In genomic region chr12:14995583-14996425, GRCh38 we compare ENCODE assay signal across 8 cellular contexts. TPM values are rescaled to one million over a fixed set of nuclear protein-coding genes. Genes with fewer than 3 reads are reported as not detected.
DNase-seq lines count a peak whose midpoint lies in the region; FAIRE-seq and TF ChIP-seq lines count a peak whose summit lies in the region.

No MANE protein-coding gene starts in this region.

- no peaks in the 10 kb centered on the region for H3K9me2 ChIP-seq in GM23248 (ENCODE audit: insufficient read depth)

- no peaks in the 10 kb centered on the region for H3K36me3 Mint-ChIP-seq in CD14-positive monocyte
- no peaks in the 10 kb centered on the region for H3K36me3 Mint-ChIP-seq in type B pancreatic cell

- H3K9ac ChIP-seq in GM23248, result no peak overlapping the region

- H3K4me2 ChIP-seq in GM23248 (ENCODE audit: unreplicated experiment), result no peak overlapping the region

- peaks cover 0 to 5% (median 0%) of the 10 kb centered on the region in 7 donors for H3K9me3 Mint-ChIP-seq in CD14-positive monocyte
- H3K9me3 Mint-ChIP-seq in type B pancreatic cell, result no peaks in the 10 kb centered on the region

- no peaks in the 10 kb centered on the region for H4K20me1 ChIP-seq in GM23248 (ENCODE audit: insufficient read depth)

- H3K4me3 ChIP-seq in GM23248 (no peak overlapping the region), astrocyte of the cerebellum (ENCODE audit: low read depth, low read length) (no peak overlapping the region)

- TF ChIP-seq CTCF in CD14-positive monocyte (IDR thresholded peaks at IDR 0.05) (peak; percentile 80), astrocyte of the cerebellum (IDR thresholded peaks at IDR 0.05; ENCODE audit: low read depth, low read length, missing control alignments) (peak; percentile 23), type B pancreatic cell (conservative IDR thresholded peaks at IDR 0.05) (peak; percentile 89)

- no peaks in the 10 kb centered on the region for H3K4me1 ChIP-seq in GM23248 (ENCODE audit: insufficient read depth)

- H3K9me3 ChIP-seq in GM23248 (ENCODE audit: low read depth), result no peaks in the 10 kb centered on the region

- no peak for DNase-seq in CD14-positive monocyte (ENCODE audit: low spot score)
- peak; percentile 74 for DNase-seq in GM23248
- peak; percentile 11 for DNase-seq in NCI-H226
- peak; percentile 67 for DNase-seq in astrocyte of the cerebellum (ENCODE audit: low read depth)
- no peak for DNase-seq in type B pancreatic cell (ENCODE audit: extremely low spot score, unreplicated experiment)
- no peak for DNase-seq in iPS-NIHi7 (ENCODE audit: extremely low spot score)
- no peak for DNase-seq in stimulated activated CD4-positive, alpha-beta T cell treated with anti-CD3 and anti-CD28 coated beads, Interleukin-12 subunit alpha, Interleukin-12 subunit beta, amount 100 ng/mL, for 4 hours

- 74 to 85% methylated on average over 3 of the region's 3 CpGs for WGBS in GM23248 (ENCODE audit: low coverage in 1 of 2, low lambda C conversion rate in 2 of 2, missing lambda C conversion rate in 2 of 2), 2 experiments

- intact Hi-C loops in CD14-positive monocyte (cut with micrococcal nuclease), result loop anchor here (5.0 kb wide), 2 partner anchors 34 to 149 kb away; partner anchors contain the start of gene ARHGDIB (in 1 of the 2)

- H3K27me3 Mint-ChIP-seq in CD14-positive monocyte (ENCODE audit: low read depth in 3 of 3) (peaks cover 1 to 4% (median 3%) of the 10 kb centered on the region in 3 donors), type B pancreatic cell (peaks cover 11% of the 10 kb centered on the region)

- H3K4me1 Mint-ChIP-seq in CD14-positive monocyte, result peaks cover 27% of the 10 kb centered on the region
- H3K4me1 Mint-ChIP-seq in type B pancreatic cell (ENCODE audit: unreplicated experiment), result peaks cover 5% of the 10 kb centered on the region

- H3K27ac Mint-ChIP-seq in CD14-positive monocyte (peak overlapping the region in 3 of 7 donors; percentile 33 to 70 (median 38)), type B pancreatic cell (peak overlapping the region; percentile 0)

- in situ Hi-C loops in GM23248 (cut with MboI) (loop anchor here (5.0 kb wide), 1 partner anchor 154 kb away; the partner anchor contains the start of gene ART4), astrocyte of the cerebellum (cut with HindIII; ENCODE audit: low sequenced_read_pairs) (no loop called here)

- FAIRE-seq in islet of Langerhans (lab: Jason Lieb, UNC), result peak; percentile 100

- no peaks in the 10 kb centered on the region for H3K36me3 ChIP-seq in GM23248 (ENCODE audit: low read depth)

- H3K4me3 Mint-ChIP-seq in CD14-positive monocyte, result no peak overlapping the region
- no peak overlapping the region for H3K4me3 Mint-ChIP-seq in type B pancreatic cell

- no peak overlapping the region for H2AFZ ChIP-seq in GM23248

- H3K27me3 ChIP-seq in GM23248 (replicated peaks; ENCODE audit: insufficient read depth), result no peaks in the 10 kb centered on the region

- no peaks in the 10 kb centered on the region for H3F3A ChIP-seq in GM23248 (ENCODE audit: insufficient read depth)

- no peaks in the 10 kb centered on the region for H3K79me2 ChIP-seq in GM23248 (ENCODE audit: insufficient read depth)

- no peak overlapping the region for H3K27ac ChIP-seq in GM23248

RNA-seq across cellular contexts. Expression of gene PDE6H, which starts 23.0 kb away (rescaled TPM):
- polyA plus RNA-seq in CD14-positive monocyte (under 1 TPM in 1 of 2 donors, not detected in 1; 0.33 TPM), GM23248 (2016; fragmentation: Nextera tagmentation; extraction: Ambion mirVana) (not detected in 2 replicates)
- not detected in 2 replicates for total RNA-seq in GM23248 (2014; rRNA removed; shearing (Covaris generic))
- total RNA-seq in type B pancreatic cell (ENCODE audit: low replicate concordance), result not detected in 2 replicates

RNA-seq across cellular contexts. Expression of gene ARHGDIB, which starts 34.4 kb away (rescaled TPM):
- polyA plus RNA-seq in CD14-positive monocyte, result 1,000 to 10,000 TPM; 1,854 to 2,228 TPM
- 8.3 and 8.5 TPM in 2 replicates for total RNA-seq in GM23248 (2014; rRNA removed; shearing (Covaris generic))
- 10.4 and 13.4 TPM in 2 replicates for polyA plus RNA-seq in GM23248 (2016; fragmentation: Nextera tagmentation; extraction: Ambion mirVana)
- total RNA-seq in type B pancreatic cell (ENCODE audit: low replicate concordance), result 17.0 and 60.8 TPM in 2 replicates

RNA-seq across cellular contexts. Expression of gene ERP27, which starts 57.5 kb away (rescaled TPM):
- 1 to 10 TPM; 2.5 TPM for polyA plus RNA-seq in CD14-positive monocyte
- not detected in 2 replicates for total RNA-seq in GM23248 (2014; rRNA removed; shearing (Covaris generic))
- polyA plus RNA-seq in GM23248 (2016; fragmentation: Nextera tagmentation; extraction: Ambion mirVana), result not detected in 2 replicates
- total RNA-seq in type B pancreatic cell (ENCODE audit: low replicate concordance), result 12.4 and 42.3 TPM in 2 replicates

Comparison
In these comparisons a context has a peak if more than half of its experiments do, and no peak if none do; other contexts are left out.
1. DNase-seq: peak in GM23248 (single experiment), NCI-H226 (single experiment) and astrocyte of the cerebellum (single experiment); none in CD14-positive monocyte (single experiment), type B pancreatic cell (single experiment), iPS-NIHi7 (single experiment) and stimulated activated CD4-positive, alpha-beta T cell treated with anti-CD3 and anti-CD28 coated beads, Interleukin-12 subunit alpha, Interleukin-12 subunit beta, amount 100 ng/mL, for 4 hours (single experiment).
2. CTCF ChIP-seq: peak in every context shown above with its lines; median percentile 89 in type B pancreatic cell; 80 in CD14-positive monocyte; 23 in astrocyte of the cerebellum.
3. RNA of gene ERP27, which starts 57.5 kb away (total RNA-seq): 12.4 to 42.3 TPM in type B pancreatic cell; not detected in GM23248; every median in the first group is over 10 times any median in the second.